In genomic region chr5:157857821-157858526, GRCh38 we compare ENCODE assay signal across 8 cellular contexts. TPM values are rescaled to one million over a fixed set of nuclear protein-coding genes. Genes with fewer than 3 reads are reported as not detected.
A peak's percentile ranks its signal among the peaks of the same experiment; 100 is the strongest.
DNase-seq lines count a peak whose midpoint lies in the region; ATAC-seq and TF ChIP-seq lines count a peak whose summit lies in the region.

No MANE protein-coding gene starts in this region.

- H3K4me1 ChIP-seq in endodermal cell (ENCODE audit: control insufficient read depth, insufficient read depth, low read length) = no peaks in the 10 kb centered on the region

- peak overlapping the region; percentile 93 for H3K4me3 ChIP-seq in endodermal cell (ENCODE audit: low read length)

- H3K4me1 Mint-ChIP-seq in endodermal cell = peaks cover 28% of the 10 kb centered on the region

- H3K9ac ChIP-seq in endodermal cell (ENCODE audit: extremely low read depth, low read length, poor library complexity, severe bottlenecking) = peak overlapping the region; percentile 81

- H3K27ac Mint-ChIP-seq in endodermal cell = peak overlapping the region; percentile 97

- peak in 2 of 3 donors; percentile 8 to 38 for DNase-seq in stimulated activated CD4-positive, alpha-beta T cell treated with anti-CD3 and anti-CD28 coated beads, Interleukin-12 subunit alpha, Interleukin-12 subunit beta, amount 100 ng/mL, for 48 hours (ENCODE audit: low read depth in 2 of 3, low spot score in 1 of 3)
- DNase-seq in stimulated activated CD4-positive, alpha-beta T cell treated with anti-CD3 and anti-CD28 coated beads, Interleukin-4, amount 100 ng/mL, for 1 hour = no peak
- DNase-seq in SK-MEL-5 (ENCODE audit: low read depth, low spot score) = peak; percentile 18
- DNase-seq in endodermal cell = no peak
- peak; percentile 24 for DNase-seq in myocyte (ENCODE audit: low read depth)
- DNase-seq in SK-N-DZ (ENCODE audit: low spot score) = no peak
- DNase-seq in stimulated activated CD4-positive, alpha-beta T cell treated with anti-CD3 and anti-CD28 coated beads, Interleukin-12 subunit alpha, Interleukin-12 subunit beta, amount 100 ng/mL, for 4 hours = no peak

- peaks cover 3% of the 10 kb centered on the region for H3K36me3 Mint-ChIP-seq in endodermal cell (ENCODE audit: low read depth)

- H3K9me3 Mint-ChIP-seq in endodermal cell = no peaks in the 10 kb centered on the region

- H3K9me3 ChIP-seq in endodermal cell (ENCODE audit: control insufficient read depth, low read length) = no peaks in the 10 kb centered on the region

- 20 to 47% methylated on average over 3 to 5 of the region's 5 CpGs for WGBS in endodermal cell (ENCODE audit: insufficient coverage in 1 of 2, insufficient read length in 1 of 2), 2 experiments

- H3K4me3 Mint-ChIP-seq in endodermal cell = peak overlapping the region; percentile 96

- in situ Hi-C loops in SK-MEL-5 (cut with HindIII; ENCODE audit: low pct_unique_long_range_greater_than_20kb, low sequenced_read_pairs) = no loop called here

- H3K27ac ChIP-seq in endodermal cell (ENCODE audit: low read depth, low read length) = peak overlapping the region; percentile 87

- H3K27me3 Mint-ChIP-seq in endodermal cell (ENCODE audit: insufficient read depth) = no peaks in the 10 kb centered on the region

- H3K36me3 ChIP-seq in endodermal cell (ENCODE audit: control insufficient read depth, insufficient read depth, low read length) = no peaks in the 10 kb centered on the region

- H3K27me3 ChIP-seq in endodermal cell (ENCODE audit: control insufficient read depth, insufficient read depth, low read length, poor library complexity, severe bottlenecking) = no peaks in the 10 kb centered on the region

- no peak for TF ChIP-seq CTCF in endodermal cell (conservative IDR thresholded peaks at IDR 0.05)

- no peak for ATAC-seq in GM19463 (IDR thresholded peaks at IDR 0.05; ENCODE audit: unreplicated experiment)

RNA-seq across cellular contexts. Expression of gene CLINT1, which starts 1.0 kb away (rescaled TPM):
- 48.3 and 49.3 TPM in 2 replicates for total RNA-seq in SK-MEL-5 (2014; rRNA removed; shearing (Covaris generic))
- 36.8 and 37.9 TPM in 2 replicates for polyA plus RNA-seq in SK-MEL-5 (2015; cell fraction: cytosol; rRNA removed)
- polyA plus RNA-seq in SK-MEL-5 (2015; cell fraction: nucleus; rRNA removed) = 99.5 and 105 TPM in 2 replicates
- total RNA-seq in endodermal cell (10 to 100 TPM; 91.6 to 92.7 TPM), myocyte (69.9 and 81.2 TPM in 2 replicates)
- 66.8 TPM for polyA plus RNA-seq in endodermal cell (2013, experiment 1 of 2)
- polyA plus RNA-seq in endodermal cell (2013, experiment 2 of 2) = 56.7 TPM
- polyA plus RNA-seq in myocyte (2012) = 62.6 TPM
- 89.6 and 96.3 TPM in 2 replicates for polyA plus RNA-seq in SK-N-DZ (2014; cell fraction: cytosol; rRNA removed)
- polyA plus RNA-seq in SK-N-DZ (2014; cell fraction: nucleus; rRNA removed) = 159 and 276 TPM in 2 replicates

Comparison
In these comparisons a context has a peak if more than half of its experiments do, and no peak if none do; other contexts are left out.
1. DNase-seq: peak in stimulated activated CD4-positive, alpha-beta T cell treated with anti-CD3 and anti-CD28 coated beads, Interleukin-12 subunit alpha, Interleukin-12 subunit beta, amount 100 ng/mL, for 48 hours (2 of 3), SK-MEL-5 (single experiment) and myocyte (single experiment); none in stimulated activated CD4-positive, alpha-beta T cell treated with anti-CD3 and anti-CD28 coated beads, Interleukin-4, amount 100 ng/mL, for 1 hour (single experiment), endodermal cell (single experiment), SK-N-DZ (single experiment) and stimulated activated CD4-positive, alpha-beta T cell treated with anti-CD3 and anti-CD28 coated beads, Interleukin-12 subunit alpha, Interleukin-12 subunit beta, amount 100 ng/mL, for 4 hours (single experiment).